ENCODE assay signal across 13 cellular contexts in the genomic region with DNA sequence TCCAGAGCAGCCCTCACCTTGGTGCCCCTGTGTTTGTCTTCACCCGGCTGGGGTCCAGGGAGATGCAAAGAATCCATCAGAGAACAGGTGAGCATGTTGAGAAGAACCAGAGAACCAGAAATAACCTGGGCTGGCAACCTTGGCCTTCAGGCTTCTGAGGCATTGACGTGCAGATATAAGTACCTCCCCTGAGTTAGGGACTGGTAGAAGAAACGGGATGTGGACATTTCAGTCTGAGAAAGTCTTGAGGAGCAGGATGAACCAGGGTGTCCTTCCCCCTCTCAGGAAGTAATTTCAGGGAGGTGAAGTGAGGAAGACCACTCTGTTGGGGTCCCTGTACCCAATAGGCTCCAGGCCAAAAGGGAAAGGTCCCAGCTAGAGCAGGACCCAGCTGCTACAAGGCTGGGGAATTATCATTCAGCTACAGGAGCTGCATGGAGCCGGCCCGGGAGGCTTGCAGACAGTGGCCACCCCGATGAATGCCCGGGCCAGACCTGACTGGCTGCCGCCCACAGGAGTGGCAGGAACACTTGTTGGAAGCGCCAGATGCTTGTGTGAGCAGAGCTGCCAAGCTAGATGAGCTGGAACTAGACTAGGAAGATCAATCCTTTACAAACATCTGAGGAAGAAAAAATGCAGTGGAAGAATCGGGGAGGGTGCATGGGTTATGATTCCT. TPM values are rescaled to one million over a fixed set of nuclear protein-coding genes. Genes with fewer than 3 reads are reported as not detected.
DNase-seq lines count a peak whose midpoint lies in the region; ATAC-seq and TF ChIP-seq lines count a peak whose summit lies in the region.
"Had no signal": no experiment of that assay in that cellular context is flagged by ENCODE, and none has a peak within 500 bp of the region (broad histone marks: within the 10 kb centered on the region; RNA-seq: fewer than 3 reads in every experiment).

No MANE protein-coding gene starts in this region.

- H2AFZ ChIP-seq in SU-DHL-6 (ENCODE audit: low read depth, low read length, severe bottlenecking) (no peak overlapping the region), hepatocyte (no peak overlapping the region)

- TF ChIP-seq POLR2A in heart left ventricle (IDR thresholded peaks at IDR 0.05) (no peak), stomach (IDR thresholded peaks at IDR 0.05) (no peak)

- TF ChIP-seq EP300 in stomach (IDR thresholded peaks at IDR 0.05), result no peak

- H3K9me2 ChIP-seq in SU-DHL-6 (replicated peaks; ENCODE audit: insufficient read depth, low read length), result no peaks in the 10 kb centered on the region
- no peaks in the 10 kb centered on the region for H3K9me2 ChIP-seq in hepatocyte (replicated peaks; ENCODE audit: insufficient read depth)

- peaks cover 21% of the 10 kb centered on the region for H3K79me2 ChIP-seq in SU-DHL-6 (ENCODE audit: insufficient read depth, low read length)
- H3K79me2 ChIP-seq in hepatocyte, result peaks cover 27% of the 10 kb centered on the region

- H3K27ac ChIP-seq in cardiac muscle cell (peak overlapping the region; percentile 93), heart left ventricle (no peak overlapping the region), SU-DHL-6 (ENCODE audit: low read depth, low read length) (peak overlapping the region; percentile 63), hepatocyte (no peak overlapping the region), stomach (peak overlapping the region in 3 of 5 donors; percentile 2 to 98 (median 95))

- intact Hi-C loops in heart left ventricle (cut with DNase I) (loop anchor here in 5 of 10 donors (10.0 kb wide), 2 partner anchors 128 to 262 kb away; partner anchors contain the start of gene C1orf159 (in 1 of the 5)), stomach (cut with DNase I; ENCODE audit: low total_unique reads) (no loop called here)

- H3K9me3 ChIP-seq in cardiac muscle cell (ENCODE audit: low read depth), result no peaks in the 10 kb centered on the region
- no peaks in the 10 kb centered on the region for H3K9me3 ChIP-seq in heart left ventricle
- no peaks in the 10 kb centered on the region for H3K9me3 ChIP-seq in SU-DHL-6 (ENCODE audit: insufficient read depth, low read length)
- no peaks in the 10 kb centered on the region for H3K9me3 ChIP-seq in hepatocyte (ENCODE audit: low read depth)
- no peaks in the 10 kb centered on the region for H3K9me3 ChIP-seq in stomach
- H3K9me3 ChIP-seq: spleen had no signal

- H4K20me1 ChIP-seq in SU-DHL-6 (ENCODE audit: low read depth, low read length), result no peaks in the 10 kb centered on the region
- H4K20me1 ChIP-seq in hepatocyte (ENCODE audit: insufficient read depth, poor library complexity, severe bottlenecking), result no peaks in the 10 kb centered on the region

- DNase-seq in cardiac muscle cell (ENCODE audit: low read depth in 1 of 2, low spot score in 1 of 2), result no peak
- DNase-seq in heart left ventricle, result no peak
- no peak for DNase-seq in hepatocyte (ENCODE audit: low spot score)
- DNase-seq in stomach, result no peak
- DNase-seq: activated effector memory CD4-positive, alpha-beta T cell treated with anti-CD3 and anti-CD28 coated beads, Interleukin-2, amount 50 U/mL, for 16 hours; head of caudate nucleus; NCI-H1694; NK-92 treated with Interleukin-12 subunit alpha and Interleukin-12 subunit beta, amount 100 ng/mL, for 24 hours; spleen had no signal

- H3K36me3 ChIP-seq in cardiac muscle cell (peaks cover 4% of the 10 kb centered on the region), heart left ventricle (peaks cover 0 to 18% (median 9%) of the 10 kb centered on the region in 9 donors), SU-DHL-6 (ENCODE audit: low read length) (no peaks in the 10 kb centered on the region), hepatocyte (replicated peaks; ENCODE audit: insufficient read depth, low read depth) (no peaks in the 10 kb centered on the region), stomach (peaks cover 0 to 37% (median 26%) of the 10 kb centered on the region in 4 donors)

- TF ChIP-seq CTCF in cardiac muscle cell (IDR thresholded peaks at IDR 0.05; ENCODE audit: low read depth, low read length), result no peak
- TF ChIP-seq CTCF in heart left ventricle (IDR thresholded peaks at IDR 0.05), result no peak
- no peak for TF ChIP-seq CTCF in SU-DHL-6 (IDR thresholded peaks at IDR 0.05; ENCODE audit: insufficient read depth, low read length, poor library complexity, severe bottlenecking)
- no peak for TF ChIP-seq CTCF in hepatocyte (IDR thresholded peaks at IDR 0.05; ENCODE audit: poor library complexity)
- TF ChIP-seq CTCF in stomach (IDR thresholded peaks at IDR 0.05), result no peak

- H3K27me3 ChIP-seq in cardiac muscle cell (no peaks in the 10 kb centered on the region), heart left ventricle (no peaks in the 10 kb centered on the region), SU-DHL-6 (ENCODE audit: low read length) (no peaks in the 10 kb centered on the region), hepatocyte (no peaks in the 10 kb centered on the region), stomach (no peaks in the 10 kb centered on the region)
- H3K27me3 ChIP-seq: spleen had no signal

- peak overlapping the region; percentile 99 for H3K9ac ChIP-seq in SU-DHL-6 (ENCODE audit: low read length)

- peaks cover 5% of the 10 kb centered on the region for H3K4me1 ChIP-seq in cardiac muscle cell (ENCODE audit: low read depth)
- peaks cover 10 to 35% (median 30%) of the 10 kb centered on the region in 12 donors for H3K4me1 ChIP-seq in heart left ventricle
- peaks cover 9% of the 10 kb centered on the region for H3K4me1 ChIP-seq in hepatocyte (ENCODE audit: insufficient read depth)
- peaks cover 26 to 41% (median 38%) of the 10 kb centered on the region in 4 donors for H3K4me1 ChIP-seq in stomach

- H3K4me3 ChIP-seq in cardiac muscle cell (no peak overlapping the region), heart left ventricle (peak overlapping the region in 2 of 12 donors; percentile 83 to 100), SU-DHL-6 (ENCODE audit: insufficient read depth, low read length, poor library complexity, severe bottlenecking) (no peak overlapping the region), hepatocyte (no peak overlapping the region), stomach (no peak overlapping the region)

- H3F3A ChIP-seq in SU-DHL-6 (ENCODE audit: insufficient read depth), result peaks cover 19% of the 10 kb centered on the region

- WGBS in heart left ventricle, 4 donors, result 90 to 94% (median 92%) methylated on average over 10 of the region's 10 CpGs
- 91% methylated on average over 10 of the region's 10 CpGs for WGBS in hepatocyte (ENCODE audit: low lambda C conversion rate, missing lambda C conversion rate)
- WGBS in stomach, 5 donors, result 80 to 90% (median 83%) methylated on average over 10 of the region's 10 CpGs

- no peak for ATAC-seq in heart left ventricle
- no peak for ATAC-seq in HG03571 (IDR thresholded peaks at IDR 0.05; ENCODE audit: unreplicated experiment)
- ATAC-seq in GM21786 (IDR thresholded peaks at IDR 0.05; ENCODE audit: unreplicated experiment), result no peak
- no peak for ATAC-seq in GM21576 (IDR thresholded peaks at IDR 0.05; ENCODE audit: unreplicated experiment)

- H3K4me2 ChIP-seq in SU-DHL-6 (ENCODE audit: low read depth, low read length, poor library complexity, severe bottlenecking) (peak overlapping the region; percentile 90), hepatocyte (peak overlapping the region; percentile 90)

RNA-seq across cellular contexts. Expression of gene AURKAIP1, which starts 1.7 kb away (rescaled TPM):
- total RNA-seq in cardiac muscle cell, result 235 and 301 TPM in 2 replicates
- polyA plus RNA-seq in cardiac muscle cell, result 252 and 305 TPM in 2 replicates
- 100 to 1,000 TPM; 157 to 273 (median 188) TPM for total RNA-seq in heart left ventricle
- 100 to 1,000 TPM; 268 to 465 TPM for polyA plus RNA-seq in heart left ventricle
- 92.9 and 105 TPM in 2 replicates for total RNA-seq in hepatocyte
- polyA plus RNA-seq in hepatocyte, result 238 and 246 TPM in 2 replicates
- total RNA-seq in stomach, result 100 to 1,000 TPM in 3 of 5 donors, 10 to 100 TPM in 2; 50.9 to 146 (median 104) TPM
- polyA plus RNA-seq in stomach, result 100 to 1,000 TPM; 244 to 281 (median 259) TPM

RNA-seq across cellular contexts. Expression of gene MXRA8, which starts 18.3 kb away (rescaled TPM):
- total RNA-seq in cardiac muscle cell (50.4 and 90.1 TPM in 2 replicates), heart left ventricle (10 to 100 TPM; 10.5 to 49.3 (median 20.0) TPM), hepatocyte (138 and 155 TPM in 2 replicates), stomach (100 to 1,000 TPM in 2 of 5 donors, 10 to 100 TPM in 3; 28.8 to 203 (median 65.6) TPM)
- polyA plus RNA-seq in cardiac muscle cell (42.2 and 58.8 TPM in 2 replicates), heart left ventricle (10 to 100 TPM; 17.7 to 19.5 TPM), hepatocyte (242 and 261 TPM in 2 replicates), stomach (10 to 100 TPM; 23.3 to 33.8 (median 23.6) TPM)

RNA-seq across cellular contexts. Expression of gene CCNL2, which starts 22.4 kb away (rescaled TPM):
- total RNA-seq in cardiac muscle cell (183 and 230 TPM in 2 replicates), heart left ventricle (10 to 100 TPM; 35.4 to 66.5 (median 50.7) TPM), hepatocyte (151 and 166 TPM in 2 replicates), stomach (100 to 1,000 TPM; 265 to 739 (median 422) TPM)
- polyA plus RNA-seq in cardiac muscle cell (283 and 301 TPM in 2 replicates), heart left ventricle (10 to 100 TPM; 42.3 to 87.8 TPM), hepatocyte (284 and 364 TPM in 2 replicates), stomach (100 to 1,000 TPM in 1 of 3 donors, 10 to 100 TPM in 2; 33.4 to 166 (median 34.7) TPM)

RNA-seq across cellular contexts. Expression of gene DVL1, which starts 27.5 kb away (rescaled TPM):
- total RNA-seq in cardiac muscle cell (78.1 and 105 TPM in 2 replicates), heart left ventricle (100 to 1,000 TPM in 3 of 9 donors, 10 to 100 TPM in 6; 75.3 to 177 (median 85.3) TPM), hepatocyte (58.0 and 61.6 TPM in 2 replicates), stomach (100 to 1,000 TPM in 3 of 5 donors, 10 to 100 TPM in 2; 41.3 to 229 (median 143) TPM)
- polyA plus RNA-seq in cardiac muscle cell (29.1 and 49.2 TPM in 2 replicates), heart left ventricle (100 to 1,000 TPM; 110 to 129 TPM), hepatocyte (49.1 and 50.5 TPM in 2 replicates), stomach (10 to 100 TPM; 47.4 to 80.4 (median 64.0) TPM)

RNA-seq across cellular contexts. Expression of gene MRPL20, which starts 30.4 kb away (rescaled TPM):
- total RNA-seq in cardiac muscle cell (97.6 and 168 TPM in 2 replicates), heart left ventricle (100 to 1,000 TPM; 112 to 208 (median 128) TPM), hepatocyte (107 and 115 TPM in 2 replicates), stomach (100 to 1,000 TPM in 2 of 5 donors, 10 to 100 TPM in 3; 53.9 to 116 (median 82.9) TPM)
- polyA plus RNA-seq in cardiac muscle cell (204 and 255 TPM in 2 replicates), heart left ventricle (100 to 1,000 TPM; 147 to 238 TPM), hepatocyte (176 and 193 TPM in 2 replicates), stomach (100 to 1,000 TPM; 136 to 187 (median 150) TPM)

Comparison
In these comparisons a context has a peak if more than half of its experiments do, and no peak if none do; other contexts are left out.
1. H3K27ac ChIP-seq: peak in cardiac muscle cell (single experiment), SU-DHL-6 (single experiment) and stomach (3 of 5); none in heart left ventricle (0 of 12) and hepatocyte (single experiment).